Comparison of ENCODE assay signal across 22 cellular contexts in the genomic region with DNA sequence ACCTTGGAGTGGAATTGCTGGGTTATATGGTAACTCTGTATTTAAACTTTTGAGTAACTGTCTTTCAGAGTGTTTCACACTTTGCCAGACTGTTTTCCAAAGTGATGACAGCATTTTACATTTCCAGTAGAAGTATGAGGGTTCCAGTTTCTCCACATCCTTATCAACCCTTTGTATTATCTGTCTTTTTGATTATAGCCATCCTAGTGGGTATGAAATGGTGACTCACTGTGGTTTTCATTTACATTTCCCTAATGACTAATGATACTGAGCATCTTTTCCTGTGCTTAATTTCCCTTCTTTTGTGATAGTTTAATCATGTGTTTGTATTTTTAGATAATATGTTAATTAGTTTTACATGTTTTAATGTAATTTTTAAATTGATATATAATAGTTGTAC.
DNase-seq lines count a peak whose midpoint lies in the region; ATAC-seq, FAIRE-seq and TF ChIP-seq lines count a peak whose summit lies in the region.
"Had no signal": no experiment of that assay in that cellular context is flagged by ENCODE, and none has a peak within 500 bp of the region (broad histone marks: within the 10 kb centered on the region; RNA-seq: fewer than 3 reads in every experiment).

No MANE protein-coding gene starts in this region.

- H3K27ac ChIP-seq in MM.1S (ENCODE audit: low read length), result no peak overlapping the region
- H3K27ac ChIP-seq: A549, RWPE1, SJCRH30 had no signal

- no peak overlapping the region for H3K4me3 Mint-ChIP-seq in HFFc6
- H3K4me3 Mint-ChIP-seq in activated CD4-positive, alpha-beta T cell treated with anti-CD3 and anti-CD28 coated beads for 36 hours, result no peak overlapping the region
- H3K4me3 Mint-ChIP-seq: CD4-positive, alpha-beta T cell had no signal

- H3K27me3 ChIP-seq in MM.1S (replicated peaks; ENCODE audit: insufficient read depth, low read length), result no peaks in the 10 kb centered on the region
- H3K27me3 ChIP-seq: SJCRH30 had no signal

- H3K9me3 Mint-ChIP-seq in HFFc6, result peaks cover 47% of the 10 kb centered on the region
- peaks cover 3% of the 10 kb centered on the region for H3K9me3 Mint-ChIP-seq in activated CD4-positive, alpha-beta T cell treated with anti-CD3 and anti-CD28 coated beads for 36 hours (ENCODE audit: low read depth)

- no peak overlapping the region for H3K27ac Mint-ChIP-seq in HFFc6
- H3K27ac Mint-ChIP-seq in activated CD4-positive, alpha-beta T cell treated with anti-CD3 and anti-CD28 coated beads for 36 hours, result no peak overlapping the region
- H3K27ac Mint-ChIP-seq: CD4-positive, alpha-beta T cell had no signal

- in situ Hi-C loops in KBM-7 (cut with MboI; ENCODE audit: low pct_unique_long_range_greater_than_20kb, low sequenced_read_pairs), result no loop called here

- no peak overlapping the region for H2AFZ ChIP-seq in MM.1S (ENCODE audit: low read length)

- H3K4me3 ChIP-seq in fibroblast of mammary gland (ENCODE audit: control insufficient read depth, low read depth, low read length), result no peak overlapping the region
- no peak overlapping the region for H3K4me3 ChIP-seq in MM.1S (ENCODE audit: low read length)
- H3K4me3 ChIP-seq: A549, GM12878, K562, SJCRH30 had no signal

- TF ChIP-seq CTCF in HFFc6 (IDR thresholded peaks at IDR 0.05) (no peak), fibroblast of mammary gland (conservative IDR thresholded peaks at IDR 0.05; ENCODE audit: control insufficient read depth, insufficient read depth, low read depth, low read length) (no peak), MM.1S (IDR thresholded peaks at IDR 0.05; ENCODE audit: low read length) (no peak)

- no peaks in the 10 kb centered on the region for H3F3A ChIP-seq in MM.1S (ENCODE audit: insufficient read depth, low read length)

- H3K36me3 Mint-ChIP-seq in HFFc6 (ENCODE audit: low read depth), result peaks cover 36% of the 10 kb centered on the region
- H3K36me3 Mint-ChIP-seq in activated CD4-positive, alpha-beta T cell treated with anti-CD3 and anti-CD28 coated beads for 36 hours (ENCODE audit: low read depth), result no peaks in the 10 kb centered on the region

- H3K4me1 ChIP-seq in MM.1S (ENCODE audit: low read length), result no peaks in the 10 kb centered on the region
- H3K4me1 ChIP-seq: A549, Caco-2, SJCRH30 had no signal

- H4K20me1 ChIP-seq in MM.1S (ENCODE audit: insufficient read depth, low read length), result no peaks in the 10 kb centered on the region

- H3K9me3 ChIP-seq in MM.1S (replicated peaks; ENCODE audit: insufficient read depth, low read length), result no peaks in the 10 kb centered on the region
- H3K9me3 ChIP-seq: A549, Caco-2, SJCRH30 had no signal

- CTCF ChIA-PET in activated CD4-positive, alpha-beta T cell treated with anti-CD3 and anti-CD28 coated beads for 36 hours (lab: Charles Lee), result no interaction called here

- POLR2A ChIA-PET in activated CD4-positive, alpha-beta T cell treated with anti-CD3 and anti-CD28 coated beads for 36 hours (lab: Charles Lee), result no interaction called here

- H3K36me3 ChIP-seq in MM.1S (replicated peaks; ENCODE audit: insufficient read depth, low read length), result no peaks in the 10 kb centered on the region
- H3K36me3 ChIP-seq: SJCRH30 had no signal

- peak; percentile 22 for DNase-seq in A172 (ENCODE audit: low spot score)
- peak; percentile 30 for DNase-seq in HFFc6
- DNase-seq in fibroblast of mammary gland (ENCODE audit: low read depth), result peak; percentile 63
- DNase-seq in KBM-7, result no peak
- no peak for DNase-seq in activated CD4-positive, alpha-beta T cell treated with anti-CD3 and anti-CD28 coated beads for 36 hours
- no peak for DNase-seq in MM.1S
- DNase-seq: Caco-2; CD4-positive, alpha-beta T cell; GOT3; NCI-H1417; NCI-H187; NCI-H2227 treated with DMSO at 0.1 percent for 48 hours; NCI-H524; NCI-H82; OCI-M1; SJCRH30 had no signal

- H3K27me3 Mint-ChIP-seq in HFFc6 (ENCODE audit: insufficient read depth), result peaks cover 2% of the 10 kb centered on the region; the same call in 1 of the 2 replicates
- H3K27me3 Mint-ChIP-seq in activated CD4-positive, alpha-beta T cell treated with anti-CD3 and anti-CD28 coated beads for 36 hours, result peaks cover 2% of the 10 kb centered on the region
- H3K27me3 Mint-ChIP-seq: CD4-positive, alpha-beta T cell had no signal

- peak; percentile 33 for FAIRE-seq in TTC549 (lab: Jason Lieb, UNC)
- FAIRE-seq: A549, K562 had no signal

- intact Hi-C loops in activated CD4-positive, alpha-beta T cell treated with anti-CD3 and anti-CD28 coated beads for 36 hours (cut with DNase I, micrococcal nuclease), result loop anchor here (2.0 to 5.0 kb wide), 4 partner anchors 48 to 409 kb away; no protein-coding TSS in a partner anchor

- no peak for ATAC-seq in HG03354 (IDR thresholded peaks at IDR 0.05; ENCODE audit: poor library complexity, severe bottlenecking, unreplicated experiment)
- no peak for ATAC-seq in activated CD4-positive, alpha-beta T cell treated with anti-CD3 and anti-CD28 coated beads for 36 hours
- ATAC-seq: A549, GM12878, K562 had no signal

- H3K9me2 ChIP-seq in MM.1S (replicated peaks; ENCODE audit: insufficient read depth, low read length), result no peaks in the 10 kb centered on the region

- no peak overlapping the region for H3K9ac ChIP-seq in MM.1S (ENCODE audit: low read length)

- H3K4me1 Mint-ChIP-seq in HFFc6 (ENCODE audit: low read depth), result peaks cover 64% of the 10 kb centered on the region
- H3K4me1 Mint-ChIP-seq in activated CD4-positive, alpha-beta T cell treated with anti-CD3 and anti-CD28 coated beads for 36 hours, result peaks cover 12% of the 10 kb centered on the region

- H3K79me2 ChIP-seq in MM.1S (ENCODE audit: low read length), result no peaks in the 10 kb centered on the region

- no peak overlapping the region for H3K4me2 ChIP-seq in MM.1S (ENCODE audit: low read depth, low read length)
- H3K4me2 ChIP-seq: A549 had no signal

Comparison
In these comparisons a context has a peak if more than half of its experiments do, and no peak if none do; other contexts are left out.
1. DNase-seq: peak in A172 (single experiment), HFFc6 (single experiment) and fibroblast of mammary gland (single experiment); none in KBM-7 (single experiment), activated CD4-positive, alpha-beta T cell treated with anti-CD3 and anti-CD28 coated beads for 36 hours (single experiment) and MM.1S (single experiment).